ENCODE assay signal across 8 cellular contexts in genomic region chr19:20999731-21000352, GRCh38. TPM values are rescaled to one million over a fixed set of nuclear protein-coding genes. Genes with fewer than 3 reads are reported as not detected.
DNase-seq lines count a peak whose midpoint lies in the region; ATAC-seq and TF ChIP-seq lines count a peak whose summit lies in the region.

No MANE protein-coding gene starts in this region.

- DNase-seq in D341Med (ENCODE audit: low spot score) (peak; percentile 99), Karpas-422 (peak; percentile 99), T-cell (peak; percentile 56 to 92 (median 86)), ascending aorta (ENCODE audit: low spot score in 2 of 2) (peak; percentile 65 to 88), hepatocyte (ENCODE audit: low spot score) (peak; percentile 93), vagina (ENCODE audit: extremely low spot score in 2 of 2) (no peak)

- H3K4me2 ChIP-seq in Karpas-422 (ENCODE audit: low read depth, low read length, poor library complexity, severe bottlenecking) = peak overlapping the region; percentile 87
- H3K4me2 ChIP-seq in hepatocyte = peak overlapping the region; percentile 78

- CTCF ChIA-PET in T-cell (lab: Charles Lee) = interaction anchor here in 1 of 2 donors (0.5 to 1.6 kb wide), 5 partner anchors 20 to 1228 kb away, joined by 3 to 6 read pairs (median 3); partner anchors contain the start of genes ZNF430 and ZNF66

- H3K4me3 Mint-ChIP-seq in T-cell = peak overlapping the region; percentile 77 to 85 (median 78)

- H3K27me3 Mint-ChIP-seq in T-cell = no peaks in the 10 kb centered on the region

- TF ChIP-seq POLR2A in vagina (IDR thresholded peaks at IDR 0.05) = no peak

- POLR2A ChIA-PET in T-cell (lab: Charles Lee) = interaction anchor here (0.6 to 1.3 kb wide), 6 partner anchors 10 to 505 kb away, joined by 3 to 15 read pairs (median 4); partner anchors contain the start of genes ZNF429 (in 1 of the 2), ZNF430 (in 1 of the 2), ZNF431 (in 1 of the 2) and ZNF85 (in 1 of the 2)

- peak; percentile 94 for ATAC-seq in GM21515 (IDR thresholded peaks at IDR 0.05; ENCODE audit: unreplicated experiment)
- peak; percentile 100 for ATAC-seq in T-cell (replicated peaks in 1 of 4)

- H3K4me3 ChIP-seq in Karpas-422 (ENCODE audit: low read length) (peak overlapping the region; percentile 79), ascending aorta (peak overlapping the region; percentile 56), hepatocyte (peak overlapping the region; percentile 34), rectal smooth muscle tissue (ENCODE audit: low read length) (peak overlapping the region; percentile 71), vagina (peak overlapping the region; percentile 45 to 46)

- TF ChIP-seq CTCF in ascending aorta (IDR thresholded peaks at IDR 0.05) (no peak), hepatocyte (IDR thresholded peaks at IDR 0.05; ENCODE audit: poor library complexity) (no peak), vagina (IDR thresholded peaks at IDR 0.05) (no peak)

- no peaks in the 10 kb centered on the region for H3K9me3 Mint-ChIP-seq in T-cell

- 16% methylated on average over 29 of the region's 29 CpGs for WGBS in hepatocyte (ENCODE audit: low lambda C conversion rate, missing lambda C conversion rate)

- H3K27me3 ChIP-seq in Karpas-422 (ENCODE audit: low read length) (no peaks in the 10 kb centered on the region), ascending aorta (no peaks in the 10 kb centered on the region), hepatocyte (no peaks in the 10 kb centered on the region), rectal smooth muscle tissue (ENCODE audit: control insufficient read depth, insufficient read depth, low read length) (no peaks in the 10 kb centered on the region), vagina (no peaks in the 10 kb centered on the region)

- H3K4me1 Mint-ChIP-seq in T-cell = peaks cover 5 to 8% (median 7%) of the 10 kb centered on the region in 3 donors

- peaks cover 12% of the 10 kb centered on the region for H3K4me1 ChIP-seq in Karpas-422 (ENCODE audit: low read length)
- peaks cover 0 to 3% of the 10 kb centered on the region in 2 donors for H3K4me1 ChIP-seq in ascending aorta
- H3K4me1 ChIP-seq in hepatocyte (ENCODE audit: insufficient read depth) = no peaks in the 10 kb centered on the region
- H3K4me1 ChIP-seq in rectal smooth muscle tissue (ENCODE audit: control insufficient read depth, insufficient read depth, low read length) = no peaks in the 10 kb centered on the region
- peaks cover 11% of the 10 kb centered on the region for H3K4me1 ChIP-seq in vagina

- H3K27ac Mint-ChIP-seq in T-cell = no peak overlapping the region

- H3K9me2 ChIP-seq in Karpas-422 (replicated peaks; ENCODE audit: insufficient read depth, low read length) = no peaks in the 10 kb centered on the region
- H3K9me2 ChIP-seq in hepatocyte (replicated peaks; ENCODE audit: insufficient read depth) = no peaks in the 10 kb centered on the region

- H3K36me3 ChIP-seq in Karpas-422 (ENCODE audit: insufficient read depth, low read length) (peaks cover 4% of the 10 kb centered on the region; the same call in 1 of the 2 replicates), ascending aorta (no peaks in the 10 kb centered on the region), hepatocyte (replicated peaks; ENCODE audit: insufficient read depth, low read depth) (no peaks in the 10 kb centered on the region), rectal smooth muscle tissue (ENCODE audit: control insufficient read depth, insufficient read depth, low read length) (no peaks in the 10 kb centered on the region), vagina (no peaks in the 10 kb centered on the region)

- H3K79me2 ChIP-seq in Karpas-422 (ENCODE audit: low read length) (peaks cover 23% of the 10 kb centered on the region), hepatocyte (no peaks in the 10 kb centered on the region)

- no peaks in the 10 kb centered on the region for H3K36me3 Mint-ChIP-seq in T-cell

- peak overlapping the region; percentile 63; the same call in 1 of the 2 replicates for H2AFZ ChIP-seq in Karpas-422 (ENCODE audit: low read length)
- H2AFZ ChIP-seq in hepatocyte = peak overlapping the region; percentile 85

- H4K20me1 ChIP-seq in Karpas-422 (ENCODE audit: insufficient read depth, low read depth, low read length) (no peaks in the 10 kb centered on the region), hepatocyte (ENCODE audit: insufficient read depth, poor library complexity, severe bottlenecking) (no peaks in the 10 kb centered on the region)

- peak overlapping the region; percentile 62 for H3K27ac ChIP-seq in Karpas-422 (ENCODE audit: low read length)
- H3K27ac ChIP-seq in ascending aorta = no peak overlapping the region
- no peak overlapping the region for H3K27ac ChIP-seq in hepatocyte
- no peak overlapping the region for H3K27ac ChIP-seq in rectal smooth muscle tissue (ENCODE audit: low read depth, low read length)
- no peak overlapping the region for H3K27ac ChIP-seq in vagina

- intact Hi-C loops in ascending aorta (cut with DNase I) (no loop called here), vagina (cut with DNase I) (no loop called here)

- H3K9ac ChIP-seq in Karpas-422 (ENCODE audit: low read length) = peak overlapping the region; percentile 78
- peak overlapping the region; percentile 24 for H3K9ac ChIP-seq in rectal smooth muscle tissue (ENCODE audit: low read length)

- no peaks in the 10 kb centered on the region for H3K9me3 ChIP-seq in Karpas-422 (ENCODE audit: low read length)
- H3K9me3 ChIP-seq in ascending aorta = no peaks in the 10 kb centered on the region
- no peaks in the 10 kb centered on the region for H3K9me3 ChIP-seq in hepatocyte (ENCODE audit: low read depth)
- H3K9me3 ChIP-seq in vagina = no peaks in the 10 kb centered on the region

RNA-seq across cellular contexts. Expression of gene ZNF430, which starts 20.6 kb away (rescaled TPM):
- total RNA-seq in Karpas-422 (2014; rRNA removed; shearing (Covaris generic); ENCODE audit: low replicate concordance) = 22.7 and 34.8 TPM in 2 replicates
- total RNA-seq in T-cell = 10 to 100 TPM; 33.2 to 47.3 (median 45.2) TPM
- total RNA-seq in ascending aorta = 5.3 TPM
- 9.2 and 9.9 TPM in 2 replicates for total RNA-seq in hepatocyte
- polyA plus RNA-seq in hepatocyte = 7.9 and 9.3 TPM in 2 replicates
- total RNA-seq in vagina = 20.4 TPM

Comparison
In these comparisons a context has a peak if more than half of its experiments do, and no peak if none do; other contexts are left out.
1. DNase-seq: peak in D341Med (single experiment), Karpas-422 (single experiment), T-cell (34 of 34), ascending aorta (2 of 2) and hepatocyte (single experiment); none in vagina (0 of 2).
2. Peak in every context shown above with its lines, with median percentiles within 50 percentile points of each other: H3K4me3 ChIP-seq.